ENCODE assay signal across 17 cellular contexts in the genomic region with DNA sequence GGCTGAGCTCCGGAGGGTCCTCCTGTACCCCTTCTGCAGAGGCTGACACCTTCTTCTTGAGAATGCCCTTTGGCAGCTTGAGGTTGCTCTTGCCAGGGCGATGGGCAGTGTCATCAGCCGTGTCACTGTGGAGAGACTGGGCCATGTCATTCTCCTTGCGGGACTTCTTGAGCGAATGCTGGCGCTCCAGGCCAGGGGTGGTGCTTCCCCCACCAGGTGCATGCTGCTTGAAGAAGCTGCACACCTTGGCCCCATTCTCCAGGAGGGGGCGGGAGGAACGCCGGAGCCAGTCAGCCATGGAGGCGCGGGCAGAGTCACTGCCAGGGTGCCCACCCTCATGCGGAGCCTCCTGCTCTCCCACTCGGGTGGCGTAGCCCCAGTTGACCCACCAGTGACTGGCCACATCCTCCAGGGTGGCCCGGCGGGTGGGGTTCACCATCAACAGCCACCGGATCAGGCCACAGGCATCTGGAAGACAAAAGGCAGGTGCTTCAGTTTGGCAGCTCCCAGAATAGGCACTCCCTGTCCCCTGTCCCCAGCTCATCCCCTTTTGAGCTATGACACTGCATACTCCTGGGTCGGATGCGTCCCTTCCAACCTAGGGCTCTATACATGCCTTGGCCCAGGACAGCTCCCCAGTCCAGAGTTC. TPM values are rescaled to one million over a fixed set of nuclear protein-coding genes. Genes with fewer than 3 reads are reported as not detected.
DNase-seq lines count a peak whose midpoint lies in the region; TF ChIP-seq lines count a peak whose summit lies in the region.
"Had no signal": no experiment of that assay in that cellular context is flagged by ENCODE, and none has a peak within 500 bp of the region (broad histone marks: within the 10 kb centered on the region; RNA-seq: fewer than 3 reads in every experiment).

No MANE protein-coding gene starts in this region.

- intact Hi-C loops in CD4-positive, alpha-beta memory T cell (cut with micrococcal nuclease) = no loop called here

- TF ChIP-seq CTCF in OCI-LY1 (IDR thresholded peaks at IDR 0.05; ENCODE audit: low read length) = no peak
- no peak for TF ChIP-seq CTCF in chondrocyte (IDR thresholded peaks at IDR 0.05)
- no peak for TF ChIP-seq CTCF in neural progenitor cell (IDR thresholded peaks at IDR 0.05)

- no peak overlapping the region for H3K4me2 ChIP-seq in OCI-LY1 (ENCODE audit: low read length)
- H3K4me2 ChIP-seq in neural progenitor cell = no peak overlapping the region
- H3K4me2 ChIP-seq: BLaER1 had no signal

- no peak for DNase-seq in CD4-positive, alpha-beta memory T cell
- DNase-seq in chondrocyte (ENCODE audit: low spot score) = peak; percentile 95
- DNase-seq in neural progenitor cell (ENCODE audit: low spot score) = no peak
- DNase-seq in D341Med (ENCODE audit: low spot score) = no peak
- no peak for DNase-seq in NCI-H524 (lab: John Stamatoyannopoulos, UW)
- DNase-seq in LoVo (ENCODE audit: low spot score) = no peak
- DNase-seq: DND-41, left ventricle myocardium inferior, naive B cell, NCI-H187, NCI-H446 treated with DMSO at 0.1 percent for 48 hours, retina, substantia nigra had no signal

- peaks cover 51 to 59% of the 10 kb centered on the region in 2 donors for H3K36me3 Mint-ChIP-seq in CD4-positive, alpha-beta memory T cell
- H3K36me3 Mint-ChIP-seq in chondrocyte (ENCODE audit: low read depth) (peaks cover 30% of the 10 kb centered on the region), neural progenitor cell (peaks cover 45% of the 10 kb centered on the region)

- H3F3A ChIP-seq in OCI-LY1 (ENCODE audit: insufficient read depth, low read length) (0 out of 2 replicates have a peak, but pooled peaks cover 11% of the 10 kb centered on the region), neural progenitor cell (ENCODE audit: low read depth) (peaks cover 96% of the 10 kb centered on the region)

- H3K79me2 ChIP-seq in OCI-LY1 (ENCODE audit: insufficient read depth, low read length) (no peaks in the 10 kb centered on the region), neural progenitor cell (ENCODE audit: low read depth) (peaks cover 70% of the 10 kb centered on the region)

- H3K27ac Mint-ChIP-seq in CD4-positive, alpha-beta memory T cell = peak overlapping the region in 4 of 7 donors; percentile 72 to 91 (median 82)
- H3K27ac Mint-ChIP-seq in chondrocyte (ENCODE audit: unreplicated experiment) (no peak overlapping the region), neural progenitor cell (peak overlapping the region; percentile 98)

- H3K9me3 ChIP-seq in CD4-positive, alpha-beta memory T cell (ENCODE audit: control insufficient read depth in 1 of 2, low read length in 2 of 2) = no peaks in the 10 kb centered on the region
- H3K9me3 ChIP-seq in OCI-LY1 (ENCODE audit: low read length) = no peaks in the 10 kb centered on the region
- H3K9me3 ChIP-seq in neural progenitor cell (ENCODE audit: low read depth) = no peaks in the 10 kb centered on the region
- H3K9me3 ChIP-seq: BLaER1, left ventricle myocardium inferior had no signal

- no peak overlapping the region for H3K27ac ChIP-seq in CD4-positive, alpha-beta memory T cell (ENCODE audit: low read depth, low read length)
- H3K27ac ChIP-seq in OCI-LY1 (ENCODE audit: low read depth, low read length, poor library complexity, severe bottlenecking) = peak overlapping the region; percentile 63
- peak overlapping the region; percentile 100 for H3K27ac ChIP-seq in neural progenitor cell
- H3K27ac ChIP-seq: BLaER1, left ventricle myocardium inferior had no signal

- peaks cover 20% of the 10 kb centered on the region for H3K4me1 ChIP-seq in CD4-positive, alpha-beta memory T cell (ENCODE audit: insufficient read depth, low read length)
- peaks cover 40% of the 10 kb centered on the region for H3K4me1 ChIP-seq in OCI-LY1 (ENCODE audit: insufficient read depth, low read length, severe bottlenecking)
- peaks cover 44% of the 10 kb centered on the region for H3K4me1 ChIP-seq in neural progenitor cell

- no peaks in the 10 kb centered on the region for H3K27me3 Mint-ChIP-seq in CD4-positive, alpha-beta memory T cell
- no peaks in the 10 kb centered on the region for H3K27me3 Mint-ChIP-seq in chondrocyte (ENCODE audit: low read depth)
- H3K27me3 Mint-ChIP-seq in neural progenitor cell (ENCODE audit: insufficient read depth, low read depth) = peaks cover 20% of the 10 kb centered on the region
- H3K27me3 Mint-ChIP-seq: naive B cell had no signal

- H4K20me1 ChIP-seq in OCI-LY1 (ENCODE audit: insufficient read depth, low read length) = no peaks in the 10 kb centered on the region
- peaks cover 69% of the 10 kb centered on the region for H4K20me1 ChIP-seq in neural progenitor cell (ENCODE audit: low read depth)

- no peaks in the 10 kb centered on the region for H3K9me3 Mint-ChIP-seq in CD4-positive, alpha-beta memory T cell
- no peaks in the 10 kb centered on the region for H3K9me3 Mint-ChIP-seq in chondrocyte (ENCODE audit: low read depth)
- H3K9me3 Mint-ChIP-seq in neural progenitor cell = no peaks in the 10 kb centered on the region
- H3K9me3 Mint-ChIP-seq: activated naive CD4-positive, alpha-beta T cell treated with anti-CD3 and anti-CD28 coated beads, Interleukin-2, amount 50 U/mL, for 72 hours; naive B cell had no signal

- CTCF ChIA-PET in CD4-positive, alpha-beta memory T cell (lab: Charles Lee; ENCODE audit: partially characterized antibody) = interaction anchor here (0.9 to 2.9 kb wide), 8 partner anchors 15 to 32 kb away, joined by 3 to 14 read pairs (median 5); no protein-coding TSS in a partner anchor

- H3K9ac ChIP-seq in OCI-LY1 (ENCODE audit: low read length) = no peak overlapping the region
- no peak overlapping the region for H3K9ac ChIP-seq in neural progenitor cell
- H3K9ac ChIP-seq: BLaER1 had no signal

- no peaks in the 10 kb centered on the region for H3K27me3 ChIP-seq in CD4-positive, alpha-beta memory T cell (ENCODE audit: insufficient read depth, low read length)
- H3K27me3 ChIP-seq in OCI-LY1 (ENCODE audit: insufficient read depth, low read length) (no peaks in the 10 kb centered on the region), neural progenitor cell (no peaks in the 10 kb centered on the region)
- H3K27me3 ChIP-seq: BLaER1 had no signal

- POLR2A ChIA-PET in CD4-positive, alpha-beta memory T cell (lab: Charles Lee; ENCODE audit: partially characterized antibody) = interaction anchor here (1.4 to 15.2 kb wide), 4 partner anchors 11 to 29 kb away, joined by 5 to 159 read pairs (median 14); a partner anchor contains a TSS

- no peak overlapping the region for H3K4me3 Mint-ChIP-seq in CD4-positive, alpha-beta memory T cell
- H3K4me3 Mint-ChIP-seq in chondrocyte (ENCODE audit: unreplicated experiment) = no peak overlapping the region
- H3K4me3 Mint-ChIP-seq in neural progenitor cell = peak overlapping the region; percentile 50
- H3K4me3 Mint-ChIP-seq: naive B cell had no signal

- H2AFZ ChIP-seq in OCI-LY1 (ENCODE audit: low read length) = no peak overlapping the region
- no peak overlapping the region for H2AFZ ChIP-seq in neural progenitor cell (replicated peaks)

- H3K4me1 Mint-ChIP-seq in CD4-positive, alpha-beta memory T cell = peaks cover 20 to 58% (median 31%) of the 10 kb centered on the region in 4 donors
- peaks cover 32% of the 10 kb centered on the region for H3K4me1 Mint-ChIP-seq in chondrocyte (ENCODE audit: low read depth)
- H3K4me1 Mint-ChIP-seq in neural progenitor cell = peaks cover 74% of the 10 kb centered on the region

- peaks cover 70% of the 10 kb centered on the region for H3K36me3 ChIP-seq in CD4-positive, alpha-beta memory T cell (ENCODE audit: insufficient read depth, low read length)
- H3K36me3 ChIP-seq in OCI-LY1 (ENCODE audit: insufficient read depth, low read length) = peaks cover 70% of the 10 kb centered on the region
- H3K36me3 ChIP-seq in neural progenitor cell = peaks cover 15% of the 10 kb centered on the region
- H3K36me3 ChIP-seq: BLaER1 had no signal

- H3K9me2 ChIP-seq in OCI-LY1 (ENCODE audit: low read depth, low read length) = no peaks in the 10 kb centered on the region

- no peak overlapping the region for H3K4me3 ChIP-seq in CD4-positive, alpha-beta memory T cell (ENCODE audit: low read length in 2 of 2)
- H3K4me3 ChIP-seq in OCI-LY1 (ENCODE audit: low read depth, low read length, poor library complexity, severe bottlenecking) (no peak overlapping the region), neural progenitor cell (no peak overlapping the region)
- H3K4me3 ChIP-seq: BLaER1, left ventricle myocardium inferior had no signal

RNA-seq across cellular contexts. Expression of a gene that starts 17.4 kb away (rescaled TPM):
- total RNA-seq in CD4-positive, alpha-beta memory T cell = 10 to 100 TPM; 32.5 to 32.8 TPM
- 10 to 100 TPM in 1 of 2 donors, 1 to 10 TPM in 1; 8.5 to 35.7 TPM for polyA plus RNA-seq in CD4-positive, alpha-beta memory T cell
- total RNA-seq in chondrocyte (1.7 to 3.3 TPM (median 3.3 TPM) in 3 replicates), neural progenitor cell (ENCODE audit: low replicate concordance) (29.4 and 56.2 TPM in 2 replicates)

RNA-seq across cellular contexts. Expression of a gene that starts 52.6 kb away (rescaled TPM):
- total RNA-seq in CD4-positive, alpha-beta memory T cell = not detected
- polyA plus RNA-seq in CD4-positive, alpha-beta memory T cell = not detected
- 0.12 TPM in 1 of 3 replicates, not detected in the others for total RNA-seq in chondrocyte
- 9.7 and 20.2 TPM in 2 replicates for total RNA-seq in neural progenitor cell (ENCODE audit: low replicate concordance)
- total RNA-seq: activated naive CD4-positive, alpha-beta T cell treated with anti-CD3 and anti-CD28 coated beads, Interleukin-2, amount 50 U/mL, for 72 hours; MCF 10A had no signal
